15 cellular contexts compared by ENCODE assay signal in genomic region chr7:29315302-29316270, GRCh38.
DNase-seq lines count a peak whose midpoint lies in the region; ATAC-seq and TF ChIP-seq lines count a peak whose summit lies in the region.
"Had no signal": no experiment of that assay in that cellular context is flagged by ENCODE, and none has a peak within 500 bp of the region (broad histone marks: within the 10 kb centered on the region; RNA-seq: fewer than 3 reads in every experiment).

No MANE protein-coding gene starts in this region.

- ATAC-seq in omental fat pad (ENCODE audit: low FRiP score) (peak; percentile 85), GM19467 (IDR thresholded peaks at IDR 0.05; ENCODE audit: unreplicated experiment) (no peak), HG02571 (IDR thresholded peaks at IDR 0.05; ENCODE audit: unreplicated experiment) (no peak)
- ATAC-seq: A549, GM12878 had no signal

- no peak for TF ChIP-seq CTCF in omental fat pad (IDR thresholded peaks at IDR 0.05)

- DNase-seq in NCI-H226 (peak; percentile 90), omental fat pad (ENCODE audit: low spot score) (no peak), AG08395 (ENCODE audit: low spot score) (no peak)
- DNase-seq: Caco-2; CD8-positive, alpha-beta memory T cell; DMS 273 treated with DMSO at 0.1 percent for 48 hours; GOT3; H9 had no signal

- H3K27ac ChIP-seq in angular gyrus (ENCODE audit: low read depth, low read length) (peak overlapping the region; percentile 46), temporal lobe (ENCODE audit: low read depth, low read length) (peak overlapping the region; percentile 99)
- H3K27ac ChIP-seq: A549, HL-60 had no signal
